14 cellular contexts compared by ENCODE assay signal in genomic region chr4:130563891-130564418, GRCh38.
A peak's percentile ranks its signal among the peaks of the same experiment; 100 is the strongest.
DNase-seq lines count a peak whose midpoint lies in the region; ATAC-seq, FAIRE-seq and TF ChIP-seq lines count a peak whose summit lies in the region.
"Had no signal": no experiment of that assay in that cellular context is flagged by ENCODE, and none has a peak within 500 bp of the region (broad histone marks: within the 10 kb centered on the region; RNA-seq: fewer than 3 reads in every experiment).

No MANE protein-coding gene starts in this region.

- ATAC-seq in DND-41 (ENCODE audit: insufficient read depth, low read depth) (0 out of 3 replicates have a peak, but pooled peaks have one; percentile 9), SK-N-SH treated with all-trans-retinoic acid at 6 μM for 48 hours (peak; percentile 73)

- no peak for DNase-seq in DND-41
- no peak for DNase-seq in fibroblast of lung (ENCODE audit: low read depth in 2 of 2)
- DNase-seq in retinal pigment epithelial cell (ENCODE audit: low read depth), result no peak
- no peak for DNase-seq in AML-193 (lab: John Stamatoyannopoulos, UW)
- DNase-seq in EL, result no peak
- DNase-seq in GM12892 (ENCODE audit: insufficient read length), result no peak
- no peak for DNase-seq in NCI-H1930 (lab: John Stamatoyannopoulos, UW)
- DNase-seq: CD8-positive, alpha-beta memory T cell; NCI-H1436 treated with DMSO at 0.1 percent for 48 hours; stimulated activated CD8-positive, alpha-beta memory T cell treated with anti-CD3 and anti-CD28 coated beads, Interleukin-4, amount 100 ng/mL, for 48 hours had no signal

- peaks cover 10% of the 10 kb centered on the region for H3K9me3 ChIP-seq in DND-41 (ENCODE audit: insufficient read depth, low read length, severe bottlenecking)
- no peaks in the 10 kb centered on the region for H3K9me3 ChIP-seq in fibroblast of lung (ENCODE audit: control insufficient read depth, insufficient read depth, low read depth, low read length)
- H3K9me3 ChIP-seq: mucosa of descending colon had no signal

- H3K4me2 ChIP-seq in DND-41 (ENCODE audit: insufficient read depth, low read length), result no peak overlapping the region
- H3K4me2 ChIP-seq in fibroblast of lung (ENCODE audit: extremely low read depth, insufficient read depth, low read length), result peak overlapping the region; percentile 20

- no peak for FAIRE-seq in GM12892 (lab: Jason Lieb, UNC)
- FAIRE-seq: colon, GM19239 had no signal

- TF ChIP-seq POLR2A in GM12892 (IDR thresholded peaks at IDR 0.05; ENCODE audit: low read depth, low read length), result no peak

- H3K36me3 ChIP-seq in DND-41 (ENCODE audit: insufficient read depth, low read length) (no peaks in the 10 kb centered on the region), fibroblast of lung (ENCODE audit: control insufficient read depth, insufficient read depth, low read length) (no peaks in the 10 kb centered on the region)

- H3K4me3 ChIP-seq in DND-41 (ENCODE audit: low read depth in 1 of 2, low read length in 2 of 2) (no peak overlapping the region; a peak in 1 of 4 replicates), fibroblast of lung (replicated peaks in 1 of 4; ENCODE audit: control extremely low read depth in 1 of 4, insufficient read depth in 1 of 4, low read depth in 3 of 4, low read length in 4 of 4) (peak overlapping the region in 2 of 4 experiments; percentile 41 to 64), retinal pigment epithelial cell (ENCODE audit: low read length) (peak overlapping the region; percentile 42)
- H3K4me3 ChIP-seq: mucosa of descending colon had no signal

- H3K4me1 ChIP-seq in DND-41 (ENCODE audit: insufficient read depth, low read length) (no peaks in the 10 kb centered on the region), fibroblast of lung (ENCODE audit: control insufficient read depth, extremely low read depth, insufficient read depth, low read length) (no peaks in the 10 kb centered on the region)

- H3K27me3 ChIP-seq in DND-41 (ENCODE audit: insufficient read depth, low read length, poor library complexity), result no peaks in the 10 kb centered on the region
- H3K27me3 ChIP-seq in fibroblast of lung (ENCODE audit: control insufficient read depth, insufficient read depth, low read length), result no peaks in the 10 kb centered on the region

- TF ChIP-seq CTCF in DND-41 (IDR thresholded peaks at IDR 0.05; ENCODE audit: borderline replicate concordance, extremely low read depth, low read length, poor library complexity, severe bottlenecking) (no peak), fibroblast of lung (conservative IDR thresholded peaks at IDR 0.05 in 1 of 2, IDR thresholded peaks at IDR 0.05 in 1 of 2; ENCODE audit: low read depth in 1 of 2, low read length in 2 of 2) (no peak), retinal pigment epithelial cell (conservative IDR thresholded peaks at IDR 0.05; ENCODE audit: low read depth, low read length) (no peak)

- H3K9ac ChIP-seq in DND-41 (ENCODE audit: low read depth, low read length) (no peak overlapping the region), fibroblast of lung (ENCODE audit: insufficient read depth, low read length) (no peak overlapping the region)

- H3K79me2 ChIP-seq in DND-41 (ENCODE audit: insufficient read depth, low read length), result no peaks in the 10 kb centered on the region
- H3K79me2 ChIP-seq in fibroblast of lung (ENCODE audit: control insufficient read depth, insufficient read depth, low read length), result no peaks in the 10 kb centered on the region

- H2AFZ ChIP-seq in DND-41 (ENCODE audit: low read depth, low read length) (peak overlapping the region; percentile 51), fibroblast of lung (ENCODE audit: low read length) (peak overlapping the region; percentile 79)

- H3K27ac ChIP-seq in DND-41 (ENCODE audit: low read length), result no peak overlapping the region
- H3K27ac ChIP-seq in fibroblast of lung (ENCODE audit: insufficient read depth, low read length), result no peak overlapping the region

- H4K20me1 ChIP-seq in DND-41 (ENCODE audit: insufficient read depth, low read length) (no peaks in the 10 kb centered on the region), fibroblast of lung (ENCODE audit: control insufficient read depth, extremely low read depth, insufficient read depth, low read length) (no peaks in the 10 kb centered on the region)

TF ChIP-seq in SK-N-SH treated with all-trans-retinoic acid at 6 μM for 48 hours, 23 proteins besides CTCF, POLR2A, EP300 and RAD21:
- no peak for TF ChIP-seq CSDC2 (CRISPR knock-in tag; IDR thresholded peaks at IDR 0.05)
- TF ChIP-seq OSR1 (CRISPR knock-in tag; IDR thresholded peaks at IDR 0.05), result no peak
- TF ChIP-seq PATZ1 (CRISPR knock-in tag; IDR thresholded peaks at IDR 0.05; ENCODE audit: borderline replicate concordance), result no peak
- TF ChIP-seq TOX (CRISPR knock-in tag; IDR thresholded peaks at IDR 0.05; ENCODE audit: borderline replicate concordance), result no peak
- TF ChIP-seq ESRRG (CRISPR knock-in tag; IDR thresholded peaks at IDR 0.05), result no peak
